17 cellular contexts compared by ENCODE assay signal in genomic region chr1:166908942-166909341, GRCh38. TPM values are rescaled to one million over a fixed set of nuclear protein-coding genes. Genes with fewer than 3 reads are reported as not detected.
DNase-seq lines count a peak whose midpoint lies in the region; FAIRE-seq and TF ChIP-seq lines count a peak whose summit lies in the region.
"Had no signal": no experiment of that assay in that cellular context is flagged by ENCODE, and none has a peak within 500 bp of the region (broad histone marks: within the 10 kb centered on the region; RNA-seq: fewer than 3 reads in every experiment).

No MANE protein-coding gene starts in this region.

- no peaks in the 10 kb centered on the region for H3K79me2 ChIP-seq in mammary epithelial cell (ENCODE audit: insufficient read depth, low read length)

- in situ Hi-C loops in mammary epithelial cell (cut with MboI; ENCODE audit: low sequenced_read_pairs in 2 of 2) = loop anchor here in 1 of 2 donors (25.0 kb wide), 1 partner anchor 528 kb away; no protein-coding TSS in a partner anchor

- 95% methylated on average over 1 of the region's 1 CpG for WGBS in mammary epithelial cell (ENCODE audit: low coverage, missing lambda C conversion rate)

- DNase-seq in HCEC 1CT (peak; percentile 7), RCC 7860 (ENCODE audit: low spot score) (peak; percentile 47), mammary epithelial cell (peak; percentile 64), kidney glomerular epithelial cell (lab: John Stamatoyannopoulos, UW) (peak; percentile 10), SKM-1 (lab: John Stamatoyannopoulos, UW; ENCODE audit: unreplicated experiment) (no peak), cerebellum (ENCODE audit: low spot score) (no peak), endothelial cell (ENCODE audit: low spot score) (no peak)
- no peak for DNase-seq in activated CD4-positive, CD25-positive, alpha-beta regulatory T cell (lab: John Stamatoyannopoulos, UW)
- DNase-seq: AML-193, Caco-2, Kasumi-1, NCI-H146, NCI-H2081 treated with DMSO at 0.1 percent for 48 hours, NCI-H526 treated with DMSO at 0.1 percent for 48 hours had no signal

- BruUV-seq in mammary epithelial cell (replicated peaks; lab: Mats Ljungman, UMichigan) = no TSS peak

- CTCF ChIA-PET in mammary epithelial cell (lab: Charles Lee; ENCODE audit: low non-redundant PET) = interaction anchor here (0.7 to 1.2 kb wide), 2 partner anchors 148 to 311 kb away, joined by 3 to 10 read pairs; partner anchors contain the start of gene POU2F1

- H3K36me3 Mint-ChIP-seq in endothelial cell (ENCODE audit: low read depth, unreplicated experiment) = no peaks in the 10 kb centered on the region

- no peak overlapping the region for H3K27ac ChIP-seq in mammary epithelial cell (ENCODE audit: insufficient read depth, low read depth, low read length)

- peaks cover 4% of the 10 kb centered on the region for H3K9me3 Mint-ChIP-seq in endothelial cell (ENCODE audit: unreplicated experiment)

- peaks cover 3% of the 10 kb centered on the region for H3K4me1 ChIP-seq in mammary epithelial cell (ENCODE audit: insufficient read depth, low read length)
- H3K4me1 ChIP-seq: Caco-2 had no signal

- intact Hi-C loops in mammary epithelial cell (cut with micrococcal nuclease) = loop anchor here (10.0 kb wide), 3 partner anchors 216 to 626 kb away; no protein-coding TSS in a partner anchor

- no peak overlapping the region for H3K4me3 ChIP-seq in mammary epithelial cell (replicated peaks in 1 of 3; ENCODE audit: insufficient read depth in 1 of 3, low read depth in 2 of 3, low read length in 3 of 3)
- H3K4me3 ChIP-seq: GM12878, GM23338 had no signal

- H3K27me3 Mint-ChIP-seq in endothelial cell (ENCODE audit: unreplicated experiment) = no peaks in the 10 kb centered on the region

- H3K4me3 Mint-ChIP-seq in endothelial cell (ENCODE audit: unreplicated experiment) = no peak overlapping the region
- H3K4me3 Mint-ChIP-seq: GM23338 had no signal

- H3K4me2 ChIP-seq in mammary epithelial cell (ENCODE audit: insufficient read depth, low read depth, low read length) = no peak overlapping the region
- H3K4me2 ChIP-seq: GM23338 had no signal

- TF ChIP-seq CTCF in mammary epithelial cell (conservative IDR thresholded peaks at IDR 0.05 in 1 of 2, IDR thresholded peaks at IDR 0.05 in 1 of 2; ENCODE audit: extremely low read depth in 1 of 2, insufficient read depth in 1 of 2, low read depth in 1 of 2, low read length in 2 of 2) (no peak), endothelial cell (IDR thresholded peaks at IDR 0.05; ENCODE audit: unreplicated experiment) (no peak)

- H3K4me1 Mint-ChIP-seq in endothelial cell (ENCODE audit: unreplicated experiment) = no peaks in the 10 kb centered on the region
- H3K4me1 Mint-ChIP-seq: GM23338 had no signal

- no peak overlapping the region for H3K27ac Mint-ChIP-seq in endothelial cell (ENCODE audit: unreplicated experiment)
- H3K27ac Mint-ChIP-seq: GM23338 had no signal

- dilution Hi-C loops in mammary epithelial cell (cut with HindIII; ENCODE audit: low sequenced_read_pairs) = no loop called here

- no peak for FAIRE-seq in RCC 7860 (lab: Jason Lieb, UNC)
- FAIRE-seq: GM12878, HepG2 had no signal

- no peak overlapping the region for H2AFZ ChIP-seq in mammary epithelial cell (ENCODE audit: low read depth, low read length)
- H2AFZ ChIP-seq: GM23338 had no signal

- no peaks in the 10 kb centered on the region for H3K27me3 ChIP-seq in mammary epithelial cell (ENCODE audit: insufficient read depth, low read length)

- no peaks in the 10 kb centered on the region for H4K20me1 ChIP-seq in mammary epithelial cell (ENCODE audit: insufficient read depth, low read length)

- no peaks in the 10 kb centered on the region for H3K36me3 ChIP-seq in mammary epithelial cell (ENCODE audit: insufficient read depth, low read length)

- no peak overlapping the region for H3K9ac ChIP-seq in mammary epithelial cell (ENCODE audit: insufficient read depth, low read length)

- no peaks in the 10 kb centered on the region for H3K9me3 ChIP-seq in mammary epithelial cell (replicated peaks; ENCODE audit: insufficient read depth, low read length)

RNA-seq across cellular contexts. Expression of gene TADA1, which starts 32.9 kb away (rescaled TPM):
- total RNA-seq in mammary epithelial cell (10 to 100 TPM in 1 of 2 donors, 1 to 10 TPM in 1; 8.6 to 13.5 TPM), cerebellum (33.4 TPM), endothelial cell (ENCODE audit: unreplicated experiment) (11.7 TPM)
- polyA plus RNA-seq in mammary epithelial cell = 9.7 TPM
- polyA minus RNA-seq in mammary epithelial cell = 8.5 TPM

Comparison
In these comparisons a context has a peak if more than half of its experiments do, and no peak if none do; other contexts are left out.
1. DNase-seq: peak in HCEC 1CT (single experiment), RCC 7860 (single experiment), mammary epithelial cell (single experiment) and kidney glomerular epithelial cell (single experiment); none in activated CD4-positive, CD25-positive, alpha-beta regulatory T cell (0 of 4), SKM-1 (single experiment), cerebellum (single experiment) and endothelial cell (single experiment).